Comparison of ENCODE assay signal across 11 cellular contexts in genomic region chr3:37291275-37291700, GRCh38. TPM values are rescaled to one million over a fixed set of nuclear protein-coding genes. Genes with fewer than 3 reads are reported as not detected.
DNase-seq lines count a peak whose midpoint lies in the region; ATAC-seq and TF ChIP-seq lines count a peak whose summit lies in the region.
"Had no signal": no experiment of that assay in that cellular context is flagged by ENCODE, and none has a peak within 500 bp of the region (broad histone marks: within the 10 kb centered on the region; RNA-seq: fewer than 3 reads in every experiment).

No MANE protein-coding gene starts in this region.

- H3K9me3 ChIP-seq in iPS-18a (ENCODE audit: control insufficient read depth, low read depth, low read length) (no peaks in the 10 kb centered on the region), upper lobe of right lung (no peaks in the 10 kb centered on the region)

- intact Hi-C loops in upper lobe of right lung (cut with DNase I): no loop called here

- H3K4me1 ChIP-seq in iPS-18a (ENCODE audit: control insufficient read depth, low read depth, low read length) (peaks cover 12% of the 10 kb centered on the region), upper lobe of right lung (no peaks in the 10 kb centered on the region)

- peak overlapping the region; percentile 11 for H3K9ac ChIP-seq in iPS-18a (ENCODE audit: low read length)

- H3K36me3 ChIP-seq in iPS-18a (ENCODE audit: control insufficient read depth, low read depth, low read length): peaks cover 20% of the 10 kb centered on the region
- H3K36me3 ChIP-seq in upper lobe of right lung: peaks cover 84% of the 10 kb centered on the region

- ATAC-seq in activated naive CD8-positive, alpha-beta T cell treated with anti-CD3 and anti-CD28 coated beads, Interleukin-2, amount 50 U/mL, for 24 hours: peak; percentile 62
- ATAC-seq in upper lobe of right lung: no peak
- ATAC-seq in GM19397 (IDR thresholded peaks at IDR 0.05; ENCODE audit: unreplicated experiment): no peak

- no peak overlapping the region for H3K4me3 Mint-ChIP-seq in activated naive CD8-positive, alpha-beta T cell treated with anti-CD3 and anti-CD28 coated beads, Interleukin-2, amount 50 U/mL, for 24 hours
- no peak overlapping the region for H3K4me3 Mint-ChIP-seq in activated naive CD8-positive, alpha-beta T cell treated with anti-CD3 and anti-CD28 coated beads for 36 hours
- H3K4me3 Mint-ChIP-seq in activated T-cell treated with anti-CD3 and anti-CD28 coated beads, Interleukin-2, amount 50 U/mL, for 24 hours: no peak overlapping the region
- H3K4me3 Mint-ChIP-seq: activated CD4-positive, alpha-beta T cell treated with anti-CD3 and anti-CD28 coated beads, Interleukin-2, amount 10 ng/mL, durations not matched to agents 7 days and 5 days; activated naive CD8-positive, alpha-beta T cell treated with anti-CD3 and anti-CD28 coated beads, Interleukin-2, amount 10 ng/mL, durations not matched to agents 7 days and 5 days had no signal

- H3K9me3 Mint-ChIP-seq in activated naive CD8-positive, alpha-beta T cell treated with anti-CD3 and anti-CD28 coated beads, Interleukin-2, amount 50 U/mL, for 24 hours: no peaks in the 10 kb centered on the region
- H3K9me3 Mint-ChIP-seq in activated naive CD8-positive, alpha-beta T cell treated with anti-CD3 and anti-CD28 coated beads for 36 hours: no peaks in the 10 kb centered on the region
- H3K9me3 Mint-ChIP-seq in activated T-cell treated with anti-CD3 and anti-CD28 coated beads, Interleukin-2, amount 50 U/mL, for 24 hours: no peaks in the 10 kb centered on the region
- H3K9me3 Mint-ChIP-seq: activated CD4-positive, alpha-beta T cell treated with anti-CD3 and anti-CD28 coated beads, Interleukin-2, amount 10 ng/mL, durations not matched to agents 7 days and 5 days; activated naive CD8-positive, alpha-beta T cell treated with anti-CD3 and anti-CD28 coated beads, Interleukin-2, amount 10 ng/mL, durations not matched to agents 7 days and 5 days had no signal

- H3K27me3 ChIP-seq in iPS-18a (ENCODE audit: control insufficient read depth, insufficient read depth, low read length): no peaks in the 10 kb centered on the region
- no peaks in the 10 kb centered on the region for H3K27me3 ChIP-seq in upper lobe of right lung

- peaks cover 32% of the 10 kb centered on the region for H3K4me1 Mint-ChIP-seq in activated naive CD8-positive, alpha-beta T cell treated with anti-CD3 and anti-CD28 coated beads, Interleukin-2, amount 50 U/mL, for 24 hours
- peaks cover 27% of the 10 kb centered on the region for H3K4me1 Mint-ChIP-seq in activated naive CD8-positive, alpha-beta T cell treated with anti-CD3 and anti-CD28 coated beads for 36 hours
- peaks cover 23% of the 10 kb centered on the region for H3K4me1 Mint-ChIP-seq in activated T-cell treated with anti-CD3 and anti-CD28 coated beads, Interleukin-2, amount 50 U/mL, for 24 hours (ENCODE audit: low read depth)

- DNase-seq in activated naive CD8-positive, alpha-beta T cell treated with anti-CD3 and anti-CD28 coated beads, Interleukin-2, amount 50 U/mL, for 24 hours: no peak
- no peak for DNase-seq in activated naive CD8-positive, alpha-beta T cell treated with anti-CD3 and anti-CD28 coated beads for 36 hours
- DNase-seq in amniotic stem cell (lab: John Stamatoyannopoulos, UW): peak; percentile 48
- DNase-seq in upper lobe of right lung: no peak
- no peak for DNase-seq in activated T-cell treated with anti-CD3 and anti-CD28 coated beads, Interleukin-2, amount 50 U/mL, for 24 hours
- DNase-seq in DMS53 (lab: John Stamatoyannopoulos, UW): no peak
- DNase-seq: activated CD4-positive, alpha-beta T cell treated with anti-CD3 and anti-CD28 coated beads, Interleukin-2, amount 10 ng/mL, durations not matched to agents 7 days and 5 days; activated naive CD8-positive, alpha-beta T cell treated with anti-CD3 and anti-CD28 coated beads, Interleukin-2, amount 10 ng/mL, durations not matched to agents 7 days and 5 days; right cardiac atrium had no signal

- no peak for TF ChIP-seq CTCF in upper lobe of right lung (IDR thresholded peaks at IDR 0.05)

- peaks cover 43% of the 10 kb centered on the region for H3K36me3 Mint-ChIP-seq in activated naive CD8-positive, alpha-beta T cell treated with anti-CD3 and anti-CD28 coated beads, Interleukin-2, amount 50 U/mL, for 24 hours (ENCODE audit: low read depth)
- H3K36me3 Mint-ChIP-seq in activated naive CD8-positive, alpha-beta T cell treated with anti-CD3 and anti-CD28 coated beads for 36 hours: peaks cover 21% of the 10 kb centered on the region
- peaks cover 78% of the 10 kb centered on the region for H3K36me3 Mint-ChIP-seq in activated T-cell treated with anti-CD3 and anti-CD28 coated beads, Interleukin-2, amount 50 U/mL, for 24 hours (ENCODE audit: low read depth)

- no peaks in the 10 kb centered on the region for H3K27me3 Mint-ChIP-seq in activated naive CD8-positive, alpha-beta T cell treated with anti-CD3 and anti-CD28 coated beads, Interleukin-2, amount 50 U/mL, for 24 hours
- H3K27me3 Mint-ChIP-seq in activated naive CD8-positive, alpha-beta T cell treated with anti-CD3 and anti-CD28 coated beads for 36 hours: no peaks in the 10 kb centered on the region
- H3K27me3 Mint-ChIP-seq in activated T-cell treated with anti-CD3 and anti-CD28 coated beads, Interleukin-2, amount 50 U/mL, for 24 hours: no peaks in the 10 kb centered on the region
- H3K27me3 Mint-ChIP-seq: activated CD4-positive, alpha-beta T cell treated with anti-CD3 and anti-CD28 coated beads, Interleukin-2, amount 10 ng/mL, durations not matched to agents 7 days and 5 days; activated naive CD8-positive, alpha-beta T cell treated with anti-CD3 and anti-CD28 coated beads, Interleukin-2, amount 10 ng/mL, durations not matched to agents 7 days and 5 days had no signal

- H3K27ac Mint-ChIP-seq in activated naive CD8-positive, alpha-beta T cell treated with anti-CD3 and anti-CD28 coated beads, Interleukin-2, amount 50 U/mL, for 24 hours: no peak overlapping the region
- no peak overlapping the region for H3K27ac Mint-ChIP-seq in activated naive CD8-positive, alpha-beta T cell treated with anti-CD3 and anti-CD28 coated beads for 36 hours
- no peak overlapping the region for H3K27ac Mint-ChIP-seq in activated T-cell treated with anti-CD3 and anti-CD28 coated beads, Interleukin-2, amount 50 U/mL, for 24 hours
- H3K27ac Mint-ChIP-seq: activated naive CD8-positive, alpha-beta T cell treated with anti-CD3 and anti-CD28 coated beads, Interleukin-2, amount 10 ng/mL, durations not matched to agents 7 days and 5 days had no signal

- H3K27ac ChIP-seq in iPS-18a (ENCODE audit: low read length) (peak overlapping the region; percentile 6), upper lobe of right lung (no peak overlapping the region)

- H3K4me3 ChIP-seq in iPS-18a (ENCODE audit: low read length) (no peak overlapping the region), upper lobe of right lung (no peak overlapping the region)

RNA-seq across cellular contexts. Expression of gene GOLGA4, which starts 48.2 kb away (rescaled TPM):
- 10 to 100 TPM; 26.1 to 26.7 TPM for total RNA-seq in activated naive CD8-positive, alpha-beta T cell treated with anti-CD3 and anti-CD28 coated beads for 36 hours
- total RNA-seq in upper lobe of right lung: 96.6 TPM
